ENCODE assay signal across 18 cellular contexts in the genomic region with DNA sequence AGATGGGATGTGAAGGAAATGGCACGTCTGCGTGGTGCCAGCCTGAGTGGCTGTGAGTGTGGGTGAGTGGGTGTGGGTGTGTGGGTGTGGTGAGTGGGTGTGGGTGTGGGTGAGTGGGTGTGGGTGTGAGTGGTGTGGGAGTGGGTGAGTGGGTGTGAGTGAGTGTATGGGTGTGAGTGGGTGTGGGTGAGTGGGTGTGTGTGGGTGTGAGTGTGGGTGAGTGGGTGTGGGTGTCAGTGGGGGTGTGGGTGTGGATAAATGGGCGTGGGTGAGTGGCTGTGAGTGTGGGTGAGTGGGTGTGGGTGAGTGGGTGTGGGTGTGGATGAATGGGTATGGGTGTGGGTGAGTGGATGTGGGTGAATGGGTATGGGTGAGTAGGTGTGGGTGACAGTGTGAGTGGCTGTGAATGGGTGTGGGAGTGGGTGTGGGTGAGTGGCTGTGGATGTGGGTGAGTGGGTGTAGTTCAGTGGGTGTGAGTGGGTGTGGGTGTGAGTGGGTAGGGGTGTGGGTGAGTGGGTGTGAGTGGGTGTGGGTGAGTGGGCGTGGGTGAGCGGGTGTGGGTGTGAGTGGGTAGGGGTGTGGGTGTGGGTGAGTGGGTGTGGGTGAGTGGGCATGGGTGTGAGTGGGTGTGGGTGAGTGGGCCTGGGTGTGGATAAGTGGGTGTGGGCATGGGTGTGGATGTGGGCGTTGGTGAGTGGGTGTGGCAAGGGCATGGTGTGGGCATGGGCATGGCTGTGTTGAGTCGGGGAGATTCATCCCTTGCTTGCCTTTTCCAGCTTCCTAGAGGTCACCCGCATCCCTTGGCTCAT.
DNase-seq lines count a peak whose midpoint lies in the region; ATAC-seq and TF ChIP-seq lines count a peak whose summit lies in the region.
"Had no signal": no experiment of that assay in that cellular context is flagged by ENCODE, and none has a peak within 500 bp of the region (broad histone marks: within the 10 kb centered on the region; RNA-seq: fewer than 3 reads in every experiment).

No MANE protein-coding gene starts in this region.

- CTCF ChIA-PET in HEK293 (lab: Yijun Ruan, JAX): interaction anchor here (1.2 to 2.8 kb wide), 3 partner anchors 22 to 177 kb away, joined by 3 to 15 read pairs (median 8); no protein-coding TSS in a partner anchor

- ATAC-seq in central memory CD8-positive, alpha-beta T cell (replicated peaks; ENCODE audit: extremely low read depth, poor library complexity, severe bottlenecking): peak; percentile 46
- ATAC-seq: activated CD8-positive, alpha-beta memory T cell treated with anti-CD3 and anti-CD28 coated beads, Interleukin-2, amount 10 ng/mL, durations not matched to agents 7 days and 5 days; SK-N-SH treated with all-trans-retinoic acid at 6 μM for 48 hours had no signal

- H3K9me3 ChIP-seq in HEK293 (ENCODE audit: control insufficient read depth, insufficient read depth, low read depth, low read length) (no peaks in the 10 kb centered on the region), skeletal muscle satellite cell (replicated peaks; ENCODE audit: low read length) (no peaks in the 10 kb centered on the region)
- H3K9me3 ChIP-seq: suprapubic skin had no signal

- H3K4me3 ChIP-seq in HEK293 (ENCODE audit: low read depth, low read length): no peak overlapping the region
- no peak overlapping the region for H3K4me3 ChIP-seq in skeletal muscle satellite cell (ENCODE audit: low read length)
- H3K4me3 ChIP-seq: dorsolateral prefrontal cortex, PC-9, suprapubic skin had no signal

- peak overlapping the region; percentile 38 for H3K4me2 ChIP-seq in skeletal muscle satellite cell (ENCODE audit: low read length)
- H3K4me2 ChIP-seq: PC-9 had no signal

- no peaks in the 10 kb centered on the region for H3K9me3 Mint-ChIP-seq in central memory CD8-positive, alpha-beta T cell
- H3K9me3 Mint-ChIP-seq: activated naive CD4-positive, alpha-beta T cell treated with anti-CD3 and anti-CD28 coated beads, Interleukin-2, amount 50 U/mL, for 72 hours; IgD-negative memory B cell; nephron progenitor cell had no signal

- H3K36me3 ChIP-seq in HEK293 (ENCODE audit: control insufficient read depth in 2 of 2, insufficient read depth in 1 of 2, low read length in 2 of 2) (no peaks in the 10 kb centered on the region), skeletal muscle satellite cell (ENCODE audit: insufficient read depth, low read length) (no peaks in the 10 kb centered on the region)
- H3K36me3 ChIP-seq: suprapubic skin had no signal

- no peak for TF ChIP-seq CTCF in HEK293 (tag by site-specific recombination; IDR thresholded peaks at IDR 0.05)

- peaks cover 5% of the 10 kb centered on the region for H3K4me1 Mint-ChIP-seq in central memory CD8-positive, alpha-beta T cell
- H3K4me1 Mint-ChIP-seq: activated CD8-positive, alpha-beta memory T cell treated with anti-CD3 and anti-CD28 coated beads, Interleukin-2, amount 10 ng/mL, durations not matched to agents 7 days and 5 days; IgD-negative memory B cell had no signal

- H3K27me3 ChIP-seq in skeletal muscle satellite cell (ENCODE audit: control insufficient read depth, insufficient read depth, low read length): no peaks in the 10 kb centered on the region
- H3K27me3 ChIP-seq: dorsolateral prefrontal cortex, suprapubic skin had no signal

- H3K9ac ChIP-seq in skeletal muscle satellite cell (ENCODE audit: low read depth, low read length): no peak overlapping the region

- POLR2A ChIA-PET in HEK293 (lab: Yijun Ruan, JAX): no interaction called here

- DNase-seq in CD1c-positive myeloid dendritic cell (ENCODE audit: extremely low spot score): peak; percentile 34
- peak in 1 of 2 donors; percentile 12 for DNase-seq in central memory CD8-positive, alpha-beta T cell (ENCODE audit: low spot score in 2 of 2)
- no peak for DNase-seq in central memory CD4-positive, alpha-beta T cell
- no peak for DNase-seq in retina
- no peak for DNase-seq in EL
- DNase-seq: activated CD8-positive, alpha-beta memory T cell treated with anti-CD3 and anti-CD28 coated beads, Interleukin-2, amount 10 ng/mL, durations not matched to agents 7 days and 5 days; DMS53; dorsolateral prefrontal cortex; NCI-H1092; NCI-H748 treated with DMSO at 0.1 percent for 48 hours; nephron progenitor cell; PC-9 had no signal

- H3K27ac ChIP-seq in HEK293 (ENCODE audit: extremely low read depth, low read depth, low read length): no peak overlapping the region
- H3K27ac ChIP-seq: dorsolateral prefrontal cortex, PC-9 had no signal

- no peak overlapping the region for H3K4me3 Mint-ChIP-seq in central memory CD8-positive, alpha-beta T cell
- H3K4me3 Mint-ChIP-seq: activated CD8-positive, alpha-beta memory T cell treated with anti-CD3 and anti-CD28 coated beads, Interleukin-2, amount 10 ng/mL, durations not matched to agents 7 days and 5 days; nephron progenitor cell had no signal

- no peaks in the 10 kb centered on the region for H3K27me3 Mint-ChIP-seq in central memory CD8-positive, alpha-beta T cell
- H3K27me3 Mint-ChIP-seq: activated CD8-positive, alpha-beta memory T cell treated with anti-CD3 and anti-CD28 coated beads, Interleukin-2, amount 10 ng/mL, durations not matched to agents 7 days and 5 days had no signal

- H3K27ac Mint-ChIP-seq in central memory CD8-positive, alpha-beta T cell (ENCODE audit: low read depth): peak overlapping the region; percentile 49
- H3K27ac Mint-ChIP-seq: activated CD8-positive, alpha-beta memory T cell treated with anti-CD3 and anti-CD28 coated beads, Interleukin-2, amount 10 ng/mL, durations not matched to agents 7 days and 5 days had no signal

- H3K4me1 ChIP-seq in HEK293 (ENCODE audit: control insufficient read depth, insufficient read depth, low read length) (no peaks in the 10 kb centered on the region; the same call in 1 of the 2 replicates), skeletal muscle satellite cell (ENCODE audit: control insufficient read depth, insufficient read depth, low read length) (peaks cover 39% of the 10 kb centered on the region)

- peaks cover 2% of the 10 kb centered on the region for H3K36me3 Mint-ChIP-seq in central memory CD8-positive, alpha-beta T cell (ENCODE audit: insufficient read depth)
- H3K36me3 Mint-ChIP-seq: activated CD8-positive, alpha-beta memory T cell treated with anti-CD3 and anti-CD28 coated beads, Interleukin-2, amount 10 ng/mL, durations not matched to agents 7 days and 5 days; activated naive CD4-positive, alpha-beta T cell treated with anti-CD3 and anti-CD28 coated beads, Interleukin-2, amount 50 U/mL, for 72 hours had no signal

TF ChIP-seq in HEK293, 187 proteins besides CTCF, POLR2A, EP300 and RAD21 (continues in another document):
- TF ChIP-seq KLF9 (tag by site-specific recombination; IDR thresholded peaks at IDR 0.05; ENCODE audit: low read depth) (peak; percentile 87), KLF1 (tag by site-specific recombination; IDR thresholded peaks at IDR 0.05) (peak; percentile 99), ZNF157 (tag by site-specific recombination; IDR thresholded peaks at IDR 0.05) (peak; percentile 26; the same call in 1 of the 2 replicates), ZNF514 (tag by site-specific recombination; IDR thresholded peaks at IDR 0.05) (no peak), ZFHX2 (tag by site-specific recombination; conservative IDR thresholded peaks at IDR 0.05) (peak; percentile 99), EGR2 (tag by site-specific recombination; IDR thresholded peaks at IDR 0.05; ENCODE audit: low read depth) (peak; percentile 100), KLF8 (tag by site-specific recombination; IDR thresholded peaks at IDR 0.05) (peak; percentile 98), ZBTB7A (tag by site-specific recombination; IDR thresholded peaks at IDR 0.05; ENCODE audit: low read depth) (no peak), RBAK (tag by site-specific recombination; IDR thresholded peaks at IDR 0.05) (0 out of 2 replicates have a peak, but pooled peaks have one; percentile 26)
- TF ChIP-seq, protein P1, sequence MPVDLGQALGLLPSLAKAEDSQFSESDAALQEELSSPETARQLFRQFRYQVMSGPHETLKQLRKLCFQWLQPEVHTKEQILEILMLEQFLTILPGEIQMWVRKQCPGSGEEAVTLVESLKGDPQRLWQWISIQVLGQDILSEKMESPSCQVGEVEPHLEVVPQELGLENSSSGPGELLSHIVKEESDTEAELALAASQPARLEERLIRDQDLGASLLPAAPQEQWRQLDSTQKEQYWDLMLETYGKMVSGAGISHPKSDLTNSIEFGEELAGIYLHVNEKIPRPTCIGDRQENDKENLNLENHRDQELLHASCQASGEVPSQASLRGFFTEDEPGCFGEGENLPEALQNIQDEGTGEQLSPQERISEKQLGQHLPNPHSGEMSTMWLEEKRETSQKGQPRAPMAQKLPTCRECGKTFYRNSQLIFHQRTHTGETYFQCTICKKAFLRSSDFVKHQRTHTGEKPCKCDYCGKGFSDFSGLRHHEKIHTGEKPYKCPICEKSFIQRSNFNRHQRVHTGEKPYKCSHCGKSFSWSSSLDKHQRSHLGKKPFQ (tag by site-specific recombination; IDR thresholded peaks at IDR 0.05): peak; percentile 48; the same call in 1 of the 2 replicates
- TF ChIP-seq, protein P2, sequence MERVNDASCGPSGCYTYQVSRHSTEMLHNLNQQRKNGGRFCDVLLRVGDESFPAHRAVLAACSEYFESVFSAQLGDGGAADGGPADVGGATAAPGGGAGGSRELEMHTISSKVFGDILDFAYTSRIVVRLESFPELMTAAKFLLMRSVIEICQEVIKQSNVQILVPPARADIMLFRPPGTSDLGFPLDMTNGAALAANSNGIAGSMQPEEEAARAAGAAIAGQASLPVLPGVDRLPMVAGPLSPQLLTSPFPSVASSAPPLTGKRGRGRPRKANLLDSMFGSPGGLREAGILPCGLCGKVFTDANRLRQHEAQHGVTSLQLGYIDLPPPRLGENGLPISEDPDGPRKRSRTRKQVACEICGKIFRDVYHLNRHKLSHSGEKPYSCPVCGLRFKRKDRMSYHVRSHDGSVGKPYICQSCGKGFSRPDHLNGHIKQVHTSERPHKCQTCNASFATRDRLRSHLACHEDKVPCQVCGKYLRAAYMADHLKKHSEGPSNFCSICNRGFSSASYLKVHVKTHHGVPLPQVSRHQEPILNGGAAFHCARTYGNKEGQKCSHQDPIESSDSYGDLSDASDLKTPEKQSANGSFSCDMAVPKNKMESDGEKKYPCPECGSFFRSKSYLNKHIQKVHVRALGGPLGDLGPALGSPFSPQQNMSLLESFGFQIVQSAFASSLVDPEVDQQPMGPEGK (tag by site-specific recombination; IDR thresholded peaks at IDR 0.05): no peak
